Comparison of ENCODE assay signal across 26 cellular contexts in genomic region chr1:18666317-18666920, GRCh38. TPM values are rescaled to one million over a fixed set of nuclear protein-coding genes. Genes with fewer than 3 reads are reported as not detected.
DNase-seq lines count a peak whose midpoint lies in the region; ATAC-seq and TF ChIP-seq lines count a peak whose summit lies in the region.
"Had no signal": no experiment of that assay in that cellular context is flagged by ENCODE, and none has a peak within 500 bp of the region (broad histone marks: within the 10 kb centered on the region; RNA-seq: fewer than 3 reads in every experiment).

No MANE protein-coding gene starts in this region.

- WGBS in stomach, 5 donors: 27 to 42% (median 31%) methylated on average over 7 of the region's 7 CpGs

- POLR2A ChIA-PET in RWPE1 (lab: Yijun Ruan, JAX; ENCODE audit: low non-redundant PET): no interaction called here

- CTCF ChIA-PET in RWPE1 (lab: Yijun Ruan, JAX): interaction anchor here (0.7 to 2.3 kb wide), 2 partner anchors 15 to 154 kb away, joined by 3 to 12 read pairs; no protein-coding TSS in a partner anchor

- ATAC-seq in foreskin keratinocyte (no peak), HG03342 (IDR thresholded peaks at IDR 0.05; ENCODE audit: unreplicated experiment) (no peak)
- ATAC-seq in activated T-helper 17 cell treated with anti-CD3 and anti-CD28 coated beads, Interleukin-2, amount 50 U/mL, for 72 hours (replicated peaks): no peak
- ATAC-seq: activated CD8-positive, alpha-beta memory T cell treated with anti-CD3 and anti-CD28 coated beads, Interleukin-2, amount 10 ng/mL, durations not matched to agents 7 days and 5 days; SK-N-SH treated with all-trans-retinoic acid at 6 μM for 48 hours had no signal

- H3K27me3 ChIP-seq in foreskin keratinocyte: no peaks in the 10 kb centered on the region
- peaks cover 0 to 74% (median 5%) of the 10 kb centered on the region in 3 donors for H3K27me3 ChIP-seq in stomach
- H3K27me3 ChIP-seq: vagina had no signal

- no peak for TF ChIP-seq EP300 in stomach (IDR thresholded peaks at IDR 0.05)

- no peaks in the 10 kb centered on the region for H3K36me3 ChIP-seq in stomach
- H3K36me3 ChIP-seq: vagina, WERI-Rb-1 had no signal

- H3K27me3 Mint-ChIP-seq in activated T-helper 17 cell treated with anti-CD3 and anti-CD28 coated beads, Interleukin-2, amount 50 U/mL, for 72 hours: peaks cover 13% of the 10 kb centered on the region
- H3K27me3 Mint-ChIP-seq: activated CD4-positive, alpha-beta T cell treated with anti-CD3 and anti-CD28 coated beads, Interleukin-2, amount 10 ng/mL, durations not matched to agents 7 days and 5 days; activated naive CD4-positive, alpha-beta T cell treated with anti-CD3 and anti-CD28 coated beads, Interleukin-2, amount 50 U/mL, for 24 hours had no signal

- H3K27ac ChIP-seq in RWPE1 (peak overlapping the region; percentile 98), foreskin keratinocyte (no peak overlapping the region), stomach (peak overlapping the region in 1 of 5 donors; percentile 1)
- H3K27ac ChIP-seq: GM23248, vagina, WERI-Rb-1 had no signal

- no peak overlapping the region for H3K27ac Mint-ChIP-seq in activated T-helper 17 cell treated with anti-CD3 and anti-CD28 coated beads, Interleukin-2, amount 50 U/mL, for 72 hours
- H3K27ac Mint-ChIP-seq: activated CD4-positive, alpha-beta T cell treated with anti-CD3 and anti-CD28 coated beads, Interleukin-2, amount 10 ng/mL, durations not matched to agents 7 days and 5 days; activated CD8-positive, alpha-beta memory T cell treated with anti-CD3 and anti-CD28 coated beads, Interleukin-2, amount 10 ng/mL, durations not matched to agents 7 days and 5 days; dendritic cell treated with granulocyte-macrophage colony-stimulating factor and Interleukin-4, amounts not matched to agents 40 ng/mL and 50 ng/mL, for 4 days; memory B cell had no signal

- TF ChIP-seq POLR2A in stomach (IDR thresholded peaks at IDR 0.05): no peak

- no peak overlapping the region for H3K4me3 ChIP-seq in stomach
- H3K4me3 ChIP-seq: GM23248, smooth muscle cell, vagina had no signal

- no peaks in the 10 kb centered on the region for H3K9me3 ChIP-seq in stomach
- H3K9me3 ChIP-seq: vagina had no signal

- H3K36me3 Mint-ChIP-seq in activated T-helper 17 cell treated with anti-CD3 and anti-CD28 coated beads, Interleukin-2, amount 50 U/mL, for 72 hours (ENCODE audit: low read depth): no peaks in the 10 kb centered on the region
- H3K36me3 Mint-ChIP-seq: activated CD8-positive, alpha-beta memory T cell treated with anti-CD3 and anti-CD28 coated beads, Interleukin-2, amount 10 ng/mL, durations not matched to agents 7 days and 5 days; activated naive CD4-positive, alpha-beta T cell treated with anti-CD3 and anti-CD28 coated beads, Interleukin-2, amount 50 U/mL, for 24 hours; memory B cell had no signal

- H3K4me3 Mint-ChIP-seq in activated T-helper 17 cell treated with anti-CD3 and anti-CD28 coated beads, Interleukin-2, amount 50 U/mL, for 72 hours: no peak overlapping the region
- H3K4me3 Mint-ChIP-seq: activated CD4-positive, alpha-beta T cell treated with anti-CD3 and anti-CD28 coated beads, Interleukin-2, amount 10 ng/mL, durations not matched to agents 7 days and 5 days; activated CD8-positive, alpha-beta memory T cell treated with anti-CD3 and anti-CD28 coated beads, Interleukin-2, amount 10 ng/mL, durations not matched to agents 7 days and 5 days; dendritic cell treated with granulocyte-macrophage colony-stimulating factor and Interleukin-4, amounts not matched to agents 40 ng/mL and 50 ng/mL, for 4 days; memory B cell had no signal

- DNase-seq in DMS79 (lab: John Stamatoyannopoulos, UW): peak; percentile 32
- peak; percentile 17 for DNase-seq in RWPE1 (ENCODE audit: low spot score)
- DNase-seq in foreskin keratinocyte: peak; percentile 15 to 34
- peak; percentile 34 for DNase-seq in stomach
- DNase-seq in activated naive CD4-positive, alpha-beta T cell treated with anti-CD3 and anti-CD28 coated beads, Interleukin-2, amount 50 U/mL, for 16 hours: no peak
- DNase-seq: activated CD4-positive, alpha-beta T cell treated with anti-CD3 and anti-CD28 coated beads, Interleukin-2, amount 10 ng/mL, durations not matched to agents 7 days and 5 days; activated CD8-positive, alpha-beta memory T cell treated with anti-CD3 and anti-CD28 coated beads, Interleukin-2, amount 10 ng/mL, durations not matched to agents 7 days and 5 days; GM23248; kidney glomerular epithelial cell; NCI-H524; nucleus accumbens; stimulated activated CD4-positive, alpha-beta T cell treated with anti-CD3 and anti-CD28 coated beads, Interleukin-2, amount 100 ng/mL, for 24 hours; WERI-Rb-1 had no signal

- intact Hi-C loops in stomach (cut with DNase I; ENCODE audit: low total_unique reads): no loop called here

- peaks cover 20% of the 10 kb centered on the region for H3K4me1 ChIP-seq in foreskin keratinocyte
- peaks cover 0 to 33% (median 14%) of the 10 kb centered on the region in 4 donors for H3K4me1 ChIP-seq in stomach

- no peak for TF ChIP-seq CTCF in RWPE1 (conservative IDR thresholded peaks at IDR 0.05; ENCODE audit: low read depth)
- TF ChIP-seq CTCF in foreskin keratinocyte (conservative IDR thresholded peaks at IDR 0.05): no peak
- TF ChIP-seq CTCF in stomach (IDR thresholded peaks at IDR 0.05): no peak

- H3K9me3 Mint-ChIP-seq in activated T-helper 17 cell treated with anti-CD3 and anti-CD28 coated beads, Interleukin-2, amount 50 U/mL, for 72 hours: no peaks in the 10 kb centered on the region
- H3K9me3 Mint-ChIP-seq: activated CD4-positive, alpha-beta T cell treated with anti-CD3 and anti-CD28 coated beads, Interleukin-2, amount 10 ng/mL, durations not matched to agents 7 days and 5 days; activated naive CD4-positive, alpha-beta T cell treated with anti-CD3 and anti-CD28 coated beads, Interleukin-2, amount 50 U/mL, for 24 hours; dendritic cell treated with granulocyte-macrophage colony-stimulating factor and Interleukin-4, amounts not matched to agents 40 ng/mL and 50 ng/mL, for 4 days had no signal

- H3K4me1 Mint-ChIP-seq in activated T-helper 17 cell treated with anti-CD3 and anti-CD28 coated beads, Interleukin-2, amount 50 U/mL, for 72 hours: no peaks in the 10 kb centered on the region
- H3K4me1 Mint-ChIP-seq: activated CD8-positive, alpha-beta memory T cell treated with anti-CD3 and anti-CD28 coated beads, Interleukin-2, amount 10 ng/mL, durations not matched to agents 7 days and 5 days; memory B cell had no signal

RNA-seq across cellular contexts. Expression of gene PAX7, which starts 35.8 kb away (rescaled TPM):
- total RNA-seq in foreskin keratinocyte: not detected in 2 replicates
- polyA plus RNA-seq in foreskin keratinocyte: not detected in 2 replicates
- total RNA-seq in stomach: not detected
- polyA plus RNA-seq in stomach: not detected
- not detected for total RNA-seq in activated T-helper 17 cell treated with anti-CD3 and anti-CD28 coated beads, Interleukin-2, amount 50 U/mL, for 72 hours
- total RNA-seq: activated CD4-positive, alpha-beta T cell treated with anti-CD3 and anti-CD28 coated beads, Interleukin-2, amount 10 ng/mL, durations not matched to agents 7 days and 5 days; activated CD8-positive, alpha-beta memory T cell treated with anti-CD3 and anti-CD28 coated beads, Interleukin-2, amount 10 ng/mL, durations not matched to agents 7 days and 5 days; cardiac septum; GM23248; M059J; myocyte; RPMI7951; smooth muscle cell; T-helper 2 cell treated with Interferon-gamma antibody and Interleukin-4, amounts not matched to agents 100 ng/mL and 5 ng/mL, for 36 hours; vagina had no signal
- polyA plus RNA-seq: GM23248, smooth muscle cell had no signal
